In the genomic region with DNA sequence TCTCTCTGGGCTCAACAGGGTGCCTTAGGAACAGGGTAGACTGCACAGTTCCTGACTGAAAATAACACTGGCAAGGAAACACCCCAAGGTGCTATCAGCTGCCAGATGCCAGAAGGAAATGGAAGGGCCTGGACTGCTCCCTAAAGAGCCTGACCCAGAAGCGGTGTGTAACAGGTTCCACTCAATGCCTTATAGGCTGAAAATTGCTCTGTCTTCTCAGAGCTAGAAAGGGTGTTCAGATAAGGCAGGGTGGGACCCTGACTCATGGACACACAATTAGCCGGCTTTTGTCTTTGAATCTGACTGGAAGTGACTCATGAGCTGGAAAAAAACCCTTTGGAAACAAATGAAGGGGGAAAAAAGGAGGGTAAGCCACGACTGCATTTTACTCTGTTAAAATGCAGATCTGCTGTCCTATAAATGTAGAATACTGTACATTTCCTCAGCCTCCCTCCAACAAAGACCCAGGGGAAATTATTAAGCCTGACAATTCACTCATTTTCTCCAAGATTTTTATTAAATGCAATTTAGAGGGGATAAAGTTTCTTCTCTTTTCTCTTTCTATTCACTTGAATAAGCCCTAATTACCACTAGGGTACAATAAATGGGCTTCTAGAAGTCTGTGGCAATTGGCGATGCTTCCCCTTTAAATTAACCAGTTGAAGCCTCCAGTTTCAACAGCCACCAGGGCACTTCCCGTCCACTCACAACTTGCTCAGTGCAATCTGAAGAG, we compare ENCODE assay signal across 8 cellular contexts.
DNase-seq lines count a peak whose midpoint lies in the region; TF ChIP-seq lines count a peak whose summit lies in the region.

No MANE protein-coding gene starts in this region.

- peaks cover 49% of the 10 kb centered on the region for H3K4me1 Mint-ChIP-seq in type B pancreatic cell (ENCODE audit: unreplicated experiment)

- H3K9me2 ChIP-seq in SK-N-SH: no peaks in the 10 kb centered on the region

- DNase-seq in EH (ENCODE audit: low read depth) (peak; percentile 85), SK-N-SH (peak; percentile 38), dedifferentiated amniotic fluid mesenchymal stem cell (ENCODE audit: extremely low spot score) (peak; percentile 65), mesenchymal stem cell (peak; percentile 89), type B pancreatic cell (ENCODE audit: extremely low spot score, unreplicated experiment) (no peak), ecto neural progenitor cell (ENCODE audit: low spot score) (no peak), KG1 (lab: John Stamatoyannopoulos, UW) (no peak)

- H3K36me3 ChIP-seq in HUES48 (ENCODE audit: control insufficient read depth, insufficient read depth, low read length): no peaks in the 10 kb centered on the region
- no peaks in the 10 kb centered on the region for H3K36me3 ChIP-seq in SK-N-SH (replicated peaks in 1 of 2; ENCODE audit: control insufficient read depth in 1 of 2, insufficient read depth in 2 of 2, low read length in 1 of 2)
- H3K36me3 ChIP-seq in mesenchymal stem cell (ENCODE audit: control insufficient read depth in 1 of 2, insufficient read depth in 2 of 2, low read depth in 1 of 2, low read length in 2 of 2): peaks cover 0 to 4% of the 10 kb centered on the region in 2 experiments

- peak overlapping the region; percentile 43 for H4K91ac ChIP-seq in mesenchymal stem cell (ENCODE audit: low read length)

- H2AK5ac ChIP-seq in mesenchymal stem cell (ENCODE audit: low read length, severe bottlenecking): peak overlapping the region; percentile 64

- peak in 1 of 2 experiments; percentile 67; a peak in 2 of 4 replicates for TF ChIP-seq EP300 in SK-N-SH (IDR thresholded peaks at IDR 0.05; ENCODE audit: borderline replicate concordance in 1 of 2, low read depth in 1 of 2, low read length in 1 of 2)

- peak overlapping the region; percentile 88 for H3K4me3 Mint-ChIP-seq in type B pancreatic cell

- no peaks in the 10 kb centered on the region for H3K36me3 Mint-ChIP-seq in type B pancreatic cell

- H3K9ac ChIP-seq in HUES48 (ENCODE audit: low read depth, low read length): no peak overlapping the region
- peak overlapping the region; percentile 67 for H3K9ac ChIP-seq in SK-N-SH
- H3K9ac ChIP-seq in mesenchymal stem cell (ENCODE audit: low read length): peak overlapping the region; percentile 82

- H3K79me2 ChIP-seq in SK-N-SH (ENCODE audit: insufficient read depth): no peaks in the 10 kb centered on the region

- 10% methylated on average over 5 of the region's 5 CpGs for WGBS in SK-N-SH (ENCODE audit: low lambda C conversion rate)
- WGBS in mesenchymal stem cell: 6% methylated on average over 4 of the region's 5 CpGs

- H3K27ac Mint-ChIP-seq in type B pancreatic cell: peak overlapping the region; percentile 98

- no peaks in the 10 kb centered on the region for H3K9me3 Mint-ChIP-seq in type B pancreatic cell

- peak overlapping the region; percentile 14 for H2BK5ac ChIP-seq in mesenchymal stem cell (ENCODE audit: low read depth, low read length, poor library complexity, severe bottlenecking)

- H3K4me1 ChIP-seq in HUES48 (ENCODE audit: control insufficient read depth, insufficient read depth, low read length) (peaks cover 41% of the 10 kb centered on the region), SK-N-SH (ENCODE audit: control insufficient read depth in 1 of 2, insufficient read depth in 2 of 2, low read depth in 1 of 2, low read length in 1 of 2) (peaks cover 36 to 40% of the 10 kb centered on the region in 2 experiments), mesenchymal stem cell (ENCODE audit: control insufficient read depth, insufficient read depth, low read depth, low read length) (peaks cover 18% of the 10 kb centered on the region)

- TF ChIP-seq CTCF in SK-N-SH (IDR thresholded peaks at IDR 0.05) (peak; percentile 18; the same call in 1 of the 2 replicates), type B pancreatic cell (conservative IDR thresholded peaks at IDR 0.05) (peak; percentile 50)

- H3K27me3 ChIP-seq in HUES48 (ENCODE audit: control insufficient read depth, insufficient read depth, low read length): peaks cover 6% of the 10 kb centered on the region; the same call in 1 of the 2 replicates
- H3K27me3 ChIP-seq in SK-N-SH (ENCODE audit: insufficient read depth): no peaks in the 10 kb centered on the region
- no peaks in the 10 kb centered on the region for H3K27me3 ChIP-seq in mesenchymal stem cell (ENCODE audit: control insufficient read depth in 1 of 2, insufficient read depth in 1 of 2, low read length in 2 of 2)

- H2BK120ac ChIP-seq in mesenchymal stem cell (ENCODE audit: low read depth, low read length): no peak overlapping the region

- H3K79me1 ChIP-seq in mesenchymal stem cell (replicated peaks; ENCODE audit: low read length, poor library complexity, severe bottlenecking): peaks cover 1% of the 10 kb centered on the region

- H3K27me3 Mint-ChIP-seq in type B pancreatic cell: peaks cover 11% of the 10 kb centered on the region

- peak overlapping the region; percentile 96 for H3K27ac ChIP-seq in HUES48 (ENCODE audit: low read depth, low read length)
- peak overlapping the region; percentile 85 to 97 for H3K27ac ChIP-seq in SK-N-SH (ENCODE audit: low read depth in 2 of 2, low read length in 1 of 2)
- peak overlapping the region; percentile 81 for H3K27ac ChIP-seq in mesenchymal stem cell (ENCODE audit: low read length, poor library complexity, severe bottlenecking)

- H3K18ac ChIP-seq in mesenchymal stem cell (ENCODE audit: low read depth in 1 of 2, low read length in 2 of 2): peak overlapping the region; percentile 37 to 94

- H3K4ac ChIP-seq in mesenchymal stem cell (ENCODE audit: low read depth in 1 of 2, low read length in 2 of 2): peak overlapping the region; percentile 17 to 83

- no peaks in the 10 kb centered on the region for H4K20me1 ChIP-seq in SK-N-SH (ENCODE audit: insufficient read depth)

- peaks cover 25% of the 10 kb centered on the region for H3F3A ChIP-seq in SK-N-SH (replicated peaks; ENCODE audit: insufficient read depth)

- peak overlapping the region; percentile 39 for H4K8ac ChIP-seq in mesenchymal stem cell (ENCODE audit: low read length)

- peak overlapping the region; percentile 51 to 82 for H2BK12ac ChIP-seq in mesenchymal stem cell (ENCODE audit: low read length in 2 of 2)

- H3K14ac ChIP-seq in mesenchymal stem cell (ENCODE audit: low read length in 2 of 2): no peak overlapping the region

- POLR2A ChIA-PET in SK-N-SH (lab: Yijun Ruan, JAX): interaction anchor here (2.2 kb wide), 1 partner anchor 159 kb away, joined by 21 read pairs; the partner anchor contains the start of gene TBL1XR1

- CTCF ChIA-PET in SK-N-SH (lab: Yijun Ruan, JAX): interaction anchor here (0.7 to 1.9 kb wide), 4 partner anchors 159 to 727 kb away, joined by 3 to 8 read pairs (median 3); no protein-coding TSS in a partner anchor

- no peak overlapping the region for H3K4me3 ChIP-seq in HUES48 (ENCODE audit: low read depth, low read length)
- H3K4me3 ChIP-seq in SK-N-SH (ENCODE audit: low read depth in 2 of 2, low read length in 1 of 2): peak overlapping the region in 1 of 2 experiments; percentile 45; a peak in 1 of 4 replicates
- H3K4me3 ChIP-seq in mesenchymal stem cell (ENCODE audit: insufficient read depth in 1 of 2, low read depth in 1 of 2, low read length in 2 of 2): peak overlapping the region in 1 of 2 experiments; percentile 65

- TF ChIP-seq RAD21 in SK-N-SH (IDR thresholded peaks at IDR 0.05; ENCODE audit: low read length): 0 out of 2 replicates have a peak, but pooled peaks have one; percentile 2

- H2AFZ ChIP-seq in SK-N-SH (ENCODE audit: low read depth) (peak overlapping the region; percentile 74), mesenchymal stem cell (ENCODE audit: low read depth, low read length) (no peak overlapping the region)

- H3K4me2 ChIP-seq in SK-N-SH (peak overlapping the region; percentile 63), mesenchymal stem cell (ENCODE audit: low read length, poor library complexity, severe bottlenecking) (peak overlapping the region; percentile 48)

- H3K23ac ChIP-seq in mesenchymal stem cell (ENCODE audit: low read length in 2 of 2): no peak overlapping the region

- no peak overlapping the region for H2BK15ac ChIP-seq in mesenchymal stem cell (ENCODE audit: low read depth, poor library complexity, severe bottlenecking)

- H3K9me3 ChIP-seq in HUES48 (ENCODE audit: control insufficient read depth, insufficient read depth, low read length) (no peaks in the 10 kb centered on the region), SK-N-SH (no peaks in the 10 kb centered on the region; the same call in 1 of the 2 replicates), mesenchymal stem cell (ENCODE audit: control insufficient read depth, low read length) (no peaks in the 10 kb centered on the region)

TF ChIP-seq in SK-N-SH, 30 proteins besides CTCF, POLR2A, EP300 and RAD21 (continues in another document):
- TF ChIP-seq RXRA (IDR thresholded peaks at IDR 0.05; ENCODE audit: borderline replicate concordance, low read depth): peak; percentile 45; the same call in 1 of the 2 replicates
- TF ChIP-seq, protein P1, sequence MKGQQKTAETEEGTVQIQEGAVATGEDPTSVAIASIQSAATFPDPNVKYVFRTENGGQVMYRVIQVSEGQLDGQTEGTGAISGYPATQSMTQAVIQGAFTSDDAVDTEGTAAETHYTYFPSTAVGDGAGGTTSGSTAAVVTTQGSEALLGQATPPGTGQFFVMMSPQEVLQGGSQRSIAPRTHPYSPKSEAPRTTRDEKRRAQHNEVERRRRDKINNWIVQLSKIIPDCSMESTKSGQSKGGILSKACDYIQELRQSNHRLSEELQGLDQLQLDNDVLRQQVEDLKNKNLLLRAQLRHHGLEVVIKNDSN (IDR thresholded peaks at IDR 0.05; ENCODE audit: borderline replicate concordance, low read depth): 0 out of 2 replicates have a peak, but pooled peaks have one; percentile 13
- no peak for TF ChIP-seq RFX5 (IDR thresholded peaks at IDR 0.05; ENCODE audit: low read length)
- TF ChIP-seq GABPA (IDR thresholded peaks at IDR 0.05; ENCODE audit: low read depth): no peak
- TF ChIP-seq IRF3 (IDR thresholded peaks at IDR 0.05; ENCODE audit: low read depth, low read length): no peak
- no peak for TF ChIP-seq SIN3A (IDR thresholded peaks at IDR 0.05; ENCODE audit: borderline replicate concordance, low read depth, low read length)
- peak; percentile 32; the same call in 1 of the 2 replicates for TF ChIP-seq NFIC (IDR thresholded peaks at IDR 0.05; ENCODE audit: borderline replicate concordance)
- TF ChIP-seq SMC3 (IDR thresholded peaks at IDR 0.05; ENCODE audit: low read depth, low read length): no peak
- peak; percentile 91 for TF ChIP-seq FOSL2 (IDR thresholded peaks at IDR 0.05; ENCODE audit: borderline replicate concordance, low read depth)
- TF ChIP-seq GATA2 (CRISPR knock-in tag; IDR thresholded peaks at IDR 0.05): no peak; the same call in 1 of the 2 replicates

Comparison
In these comparisons a context has a peak if more than half of its experiments do, and no peak if none do; other contexts are left out.
1. DNase-seq: peak in EH (single experiment), SK-N-SH (single experiment), dedifferentiated amniotic fluid mesenchymal stem cell (single experiment) and mesenchymal stem cell (single experiment); none in type B pancreatic cell (single experiment), ecto neural progenitor cell (single experiment) and KG1 (single experiment).
2. Peak in every context shown above with its lines, with median percentiles within 50 percentile points of each other: H3K27ac ChIP-seq.